8 cellular contexts compared by ENCODE assay signal in genomic region chr1:203860396-203860951, GRCh38. TPM values are rescaled to one million over a fixed set of nuclear protein-coding genes. Genes with fewer than 3 reads are reported as not detected.
DNase-seq lines count a peak whose midpoint lies in the region; ATAC-seq and TF ChIP-seq lines count a peak whose summit lies in the region.

No MANE protein-coding gene starts in this region.

- intact Hi-C loops in right cardiac atrium (cut with DNase I) (loop anchor here in 1 of 4 donors (5.0 to 10.0 kb wide), 2 partner anchors 267 to 514 kb away; no protein-coding TSS in a partner anchor), Right ventricle myocardium inferior (cut with DNase I) (loop anchor here (2.0 to 5.0 kb wide), 3 partner anchors 346 to 552 kb away; partner anchors contain the start of gene PPP1R15B)

- H3K27ac ChIP-seq in right cardiac atrium (ENCODE audit: low read length) (no peak overlapping the region), WERI-Rb-1 (peak overlapping the region; percentile 64), gastroesophageal sphincter (peak overlapping the region in 3 of 4 donors; percentile 39 to 76 (median 56)), smooth muscle cell (ENCODE audit: low read depth) (no peak overlapping the region)

- WGBS in right cardiac atrium = 40% methylated on average over 13 of the region's 13 CpGs
- WGBS in gastroesophageal sphincter (ENCODE audit: low coverage in 1 of 2), 2 donors = 19 to 54% methylated on average over 7 to 8 of the region's 13 CpGs
- 83% methylated on average over 13 of the region's 13 CpGs for WGBS in smooth muscle cell (ENCODE audit: low lambda C conversion rate)

- TF ChIP-seq POLR2A in gastroesophageal sphincter (IDR thresholded peaks at IDR 0.05) = no peak

- peaks cover 23% of the 10 kb centered on the region for H3F3A ChIP-seq in smooth muscle cell (ENCODE audit: low read depth)

- H3K4me1 ChIP-seq in right cardiac atrium (ENCODE audit: control insufficient read depth, insufficient read depth, low read length) = no peaks in the 10 kb centered on the region
- peaks cover 5 to 36% (median 15%) of the 10 kb centered on the region in 3 donors for H3K4me1 ChIP-seq in gastroesophageal sphincter
- H3K4me1 ChIP-seq in smooth muscle cell (ENCODE audit: low read depth) = peaks cover 11% of the 10 kb centered on the region

- TF ChIP-seq CTCF in WERI-Rb-1 (IDR thresholded peaks at IDR 0.05; ENCODE audit: low read depth, low read length) = no peak
- no peak for TF ChIP-seq CTCF in gastroesophageal sphincter (IDR thresholded peaks at IDR 0.05)
- no peak for TF ChIP-seq CTCF in smooth muscle cell (IDR thresholded peaks at IDR 0.05; ENCODE audit: borderline replicate concordance, insufficient read depth, poor library complexity, severe bottlenecking)

- H3K4me2 ChIP-seq in smooth muscle cell = peak overlapping the region; percentile 65

- H3K9me3 ChIP-seq in right cardiac atrium (ENCODE audit: control insufficient read depth, low read length) (no peaks in the 10 kb centered on the region), WERI-Rb-1 (ENCODE audit: severe bottlenecking) (no peaks in the 10 kb centered on the region), gastroesophageal sphincter (no peaks in the 10 kb centered on the region), smooth muscle cell (replicated peaks; ENCODE audit: low read depth) (no peaks in the 10 kb centered on the region)

- TF ChIP-seq EP300 in gastroesophageal sphincter (IDR thresholded peaks at IDR 0.05) = no peak

- no peaks in the 10 kb centered on the region for H3K27me3 ChIP-seq in right cardiac atrium (ENCODE audit: control insufficient read depth, insufficient read depth)
- no peaks in the 10 kb centered on the region for H3K27me3 ChIP-seq in WERI-Rb-1 (ENCODE audit: insufficient read depth, low read depth, severe bottlenecking)
- no peaks in the 10 kb centered on the region for H3K27me3 ChIP-seq in gastroesophageal sphincter
- no peaks in the 10 kb centered on the region for H3K27me3 ChIP-seq in smooth muscle cell (ENCODE audit: low read depth)

- H3K79me2 ChIP-seq in smooth muscle cell (ENCODE audit: low read depth) = peaks cover 20% of the 10 kb centered on the region

- H3K36me3 ChIP-seq in WERI-Rb-1 (peaks cover 47% of the 10 kb centered on the region), gastroesophageal sphincter (peaks cover 0 to 23% of the 10 kb centered on the region in 2 donors), smooth muscle cell (ENCODE audit: low read depth) (no peaks in the 10 kb centered on the region)

- DNase-seq in right cardiac atrium (peak; percentile 32 to 67 (median 62)), Right ventricle myocardium inferior (ENCODE audit: missing footprints) (no peak), WERI-Rb-1 (peak; percentile 43), smooth muscle cell (lab: John Stamatoyannopoulos, UW; ENCODE audit: unreplicated experiment) (no peak), GM19238 (ENCODE audit: insufficient read length, low spot score) (no peak)

- no peak overlapping the region for H2AFZ ChIP-seq in smooth muscle cell (ENCODE audit: low read depth)

- no peak overlapping the region for H3K9ac ChIP-seq in smooth muscle cell (ENCODE audit: low read depth)

- H3K4me3 ChIP-seq in right cardiac atrium (ENCODE audit: low read length) = no peak overlapping the region
- H3K4me3 ChIP-seq in WERI-Rb-1 (ENCODE audit: low read depth, low read length) = peak overlapping the region; percentile 54
- H3K4me3 ChIP-seq in gastroesophageal sphincter = peak overlapping the region; percentile 33 to 93
- no peak overlapping the region for H3K4me3 ChIP-seq in smooth muscle cell

- ATAC-seq in right cardiac atrium = peak in 1 of 2 donors; percentile 8
- no peak for ATAC-seq in Right ventricle myocardium inferior
- no peak for ATAC-seq in gastroesophageal sphincter
- ATAC-seq in GM21737 (IDR thresholded peaks at IDR 0.05; ENCODE audit: unreplicated experiment) = no peak
- no peak for ATAC-seq in GM21423 (IDR thresholded peaks at IDR 0.05; ENCODE audit: unreplicated experiment)

- no peaks in the 10 kb centered on the region for H4K20me1 ChIP-seq in smooth muscle cell (ENCODE audit: low read depth)

RNA-seq across cellular contexts. Expression of gene SNRPE, which starts 0.9 kb away (rescaled TPM):
- total RNA-seq in right cardiac atrium = 10 to 100 TPM; 48.7 to 59.7 (median 56.1) TPM
- 76.9 TPM for polyA plus RNA-seq in right cardiac atrium
- 63.1 TPM for total RNA-seq in Right ventricle myocardium inferior
- total RNA-seq in gastroesophageal sphincter = 10 to 100 TPM; 18.9 to 46.7 (median 28.5) TPM
- total RNA-seq in smooth muscle cell = 95.4 and 96.5 TPM in 2 replicates
- polyA plus RNA-seq in smooth muscle cell = 293 and 301 TPM in 2 replicates

Comparison
In these comparisons a context has a peak if more than half of its experiments do, and no peak if none do; other contexts are left out.
1. DNase-seq: peak in right cardiac atrium (3 of 3) and WERI-Rb-1 (single experiment); none in Right ventricle myocardium inferior (single experiment), smooth muscle cell (single experiment) and GM19238 (single experiment).
2. H3K27ac ChIP-seq: peak in WERI-Rb-1 (single experiment) and gastroesophageal sphincter (3 of 4); none in right cardiac atrium (single experiment) and smooth muscle cell (single experiment).
3. H3K4me3 ChIP-seq: peak in WERI-Rb-1 (single experiment) and gastroesophageal sphincter (2 of 2); none in right cardiac atrium (single experiment) and smooth muscle cell (single experiment).